22 cellular contexts compared by ENCODE assay signal in genomic region chr15:63669074-63669473, GRCh38.
DNase-seq lines count a peak whose midpoint lies in the region; ATAC-seq lines count a peak whose summit lies in the region.
"Had no signal": no experiment of that assay in that cellular context is flagged by ENCODE, and none has a peak within 500 bp of the region (broad histone marks: within the 10 kb centered on the region; RNA-seq: fewer than 3 reads in every experiment).

No MANE protein-coding gene starts in this region.

- no peaks in the 10 kb centered on the region for H3K9me3 Mint-ChIP-seq in activated CD4-positive, alpha-beta T cell treated with anti-CD3 and anti-CD28 coated beads for 36 hours (ENCODE audit: low read depth)
- H3K9me3 Mint-ChIP-seq in activated naive CD8-positive, alpha-beta T cell (ENCODE audit: low read depth), result no peaks in the 10 kb centered on the region
- H3K9me3 Mint-ChIP-seq in stimulated activated effector memory CD8-positive, alpha-beta T cell treated with anti-CD3 and anti-CD28 coated beads, Interleukin-12 subunit alpha, Interleukin-12 subunit beta, amount 100 ng/mL, for 72 hours, result no peaks in the 10 kb centered on the region

- H3K27ac Mint-ChIP-seq in activated CD4-positive, alpha-beta T cell treated with anti-CD3 and anti-CD28 coated beads for 36 hours, result peak overlapping the region; percentile 87
- peak overlapping the region; percentile 91 for H3K27ac Mint-ChIP-seq in activated naive CD8-positive, alpha-beta T cell
- H3K27ac Mint-ChIP-seq in stimulated activated effector memory CD8-positive, alpha-beta T cell treated with anti-CD3 and anti-CD28 coated beads, Interleukin-12 subunit alpha, Interleukin-12 subunit beta, amount 100 ng/mL, for 72 hours, result peak overlapping the region; percentile 89

- H3K4me2 ChIP-seq in Karpas-422 (ENCODE audit: low read depth, low read length, poor library complexity, severe bottlenecking), result no peak overlapping the region

- intact Hi-C loops in activated CD4-positive, alpha-beta T cell treated with anti-CD3 and anti-CD28 coated beads for 36 hours (cut with DNase I, micrococcal nuclease), result no loop called here

- H2AFZ ChIP-seq in Karpas-422 (ENCODE audit: low read length), result no peak overlapping the region

- H3K27ac ChIP-seq in Karpas-422 (ENCODE audit: low read length), result no peak overlapping the region
- H3K27ac ChIP-seq: 22Rv1, HL-60, pancreas, thyroid gland had no signal

- H3K4me1 Mint-ChIP-seq in activated CD4-positive, alpha-beta T cell treated with anti-CD3 and anti-CD28 coated beads for 36 hours, result peaks cover 49% of the 10 kb centered on the region
- H3K4me1 Mint-ChIP-seq in activated naive CD8-positive, alpha-beta T cell (ENCODE audit: low read depth), result peaks cover 58% of the 10 kb centered on the region
- H3K4me1 Mint-ChIP-seq in stimulated activated effector memory CD8-positive, alpha-beta T cell treated with anti-CD3 and anti-CD28 coated beads, Interleukin-12 subunit alpha, Interleukin-12 subunit beta, amount 100 ng/mL, for 72 hours, result peaks cover 43% of the 10 kb centered on the region

- peak; percentile 64 for ATAC-seq in activated CD4-positive, alpha-beta T cell treated with anti-CD3 and anti-CD28 coated beads for 36 hours
- ATAC-seq in stimulated activated effector memory CD8-positive, alpha-beta T cell treated with anti-CD3 and anti-CD28 coated beads, Interleukin-12 subunit alpha, Interleukin-12 subunit beta, amount 100 ng/mL, for 72 hours, result peak; percentile 46
- ATAC-seq in HG03095 (IDR thresholded peaks at IDR 0.05; ENCODE audit: unreplicated experiment), result no peak
- ATAC-seq: left lung, pancreas had no signal

- no peaks in the 10 kb centered on the region for H3K27me3 ChIP-seq in Karpas-422 (ENCODE audit: low read length)
- H3K27me3 ChIP-seq: left lung, pancreas, thyroid gland had no signal

- peak overlapping the region; percentile 62 for H3K4me3 Mint-ChIP-seq in activated CD4-positive, alpha-beta T cell treated with anti-CD3 and anti-CD28 coated beads for 36 hours
- peak overlapping the region; percentile 85 for H3K4me3 Mint-ChIP-seq in activated naive CD8-positive, alpha-beta T cell
- H3K4me3 Mint-ChIP-seq in stimulated activated effector memory CD8-positive, alpha-beta T cell treated with anti-CD3 and anti-CD28 coated beads, Interleukin-12 subunit alpha, Interleukin-12 subunit beta, amount 100 ng/mL, for 72 hours, result peak overlapping the region; percentile 64

- no peak for DNase-seq in activated CD4-positive, alpha-beta T cell treated with anti-CD3 and anti-CD28 coated beads for 36 hours
- no peak for DNase-seq in activated CD4-positive, alpha-beta T cell treated with anti-CD3 and anti-CD28 coated beads, Interleukin-2, amount 50 U/mL, for 4 hours
- DNase-seq in Karpas-422 (no peak), DMS153 treated with DMSO at 0.1 percent for 48 hours (lab: John Stamatoyannopoulos, UW; ENCODE audit: unreplicated experiment) (no peak)
- DNase-seq in stimulated activated effector memory CD8-positive, alpha-beta T cell treated with anti-CD3 and anti-CD28 coated beads, Interleukin-12 subunit alpha, Interleukin-12 subunit beta, amount 100 ng/mL, for 72 hours (ENCODE audit: low spot score in 2 of 2), result no peak
- no peak for DNase-seq in effector CD4-positive, alpha-beta T cell
- DNase-seq: activated CD8-positive, alpha-beta memory T cell treated with anti-CD3 and anti-CD28 coated beads, Interleukin-2, amount 50 U/mL, for 4 hours; amygdala; C1 segment of cervical spinal cord; foreskin fibroblast; KBM-7; left lung; NCI-H1105 treated with DMSO at 0.1 percent for 48 hours; NCI-H748 treated with DMSO at 0.1 percent for 48 hours; pancreas; stimulated activated CD4-positive, alpha-beta T cell treated with anti-CD3 and anti-CD28 coated beads, Interleukin-4, amount 100 ng/mL, for 24 hours; stimulated activated CD8-positive, alpha-beta memory T cell treated with anti-CD3 and anti-CD28 coated beads, Interleukin-4, amount 100 ng/mL, for 48 hours; thyroid gland had no signal

- peaks cover 59% of the 10 kb centered on the region for H3K36me3 Mint-ChIP-seq in activated CD4-positive, alpha-beta T cell treated with anti-CD3 and anti-CD28 coated beads for 36 hours (ENCODE audit: low read depth)
- H3K36me3 Mint-ChIP-seq in activated naive CD8-positive, alpha-beta T cell, result peaks cover 34% of the 10 kb centered on the region
- peaks cover 97% of the 10 kb centered on the region for H3K36me3 Mint-ChIP-seq in stimulated activated effector memory CD8-positive, alpha-beta T cell treated with anti-CD3 and anti-CD28 coated beads, Interleukin-12 subunit alpha, Interleukin-12 subunit beta, amount 100 ng/mL, for 72 hours

- H4K20me1 ChIP-seq in Karpas-422 (ENCODE audit: insufficient read depth, low read depth, low read length), result no peaks in the 10 kb centered on the region

- H3K9me3 ChIP-seq in Karpas-422 (ENCODE audit: low read length), result no peaks in the 10 kb centered on the region
- H3K9me3 ChIP-seq: left lung, pancreas, thyroid gland had no signal

- POLR2A ChIA-PET in activated CD4-positive, alpha-beta T cell treated with anti-CD3 and anti-CD28 coated beads for 36 hours (lab: Charles Lee), result interaction anchor here (0.6 kb wide), 1 partner anchor 495 kb away, joined by 4 read pairs; no protein-coding TSS in a partner anchor

- H3K4me1 ChIP-seq in Karpas-422 (ENCODE audit: low read length), result peaks cover 12% of the 10 kb centered on the region
- H3K4me1 ChIP-seq: pancreas had no signal

- H3K27me3 Mint-ChIP-seq in activated CD4-positive, alpha-beta T cell treated with anti-CD3 and anti-CD28 coated beads for 36 hours, result no peaks in the 10 kb centered on the region
- no peaks in the 10 kb centered on the region for H3K27me3 Mint-ChIP-seq in activated naive CD8-positive, alpha-beta T cell

- CTCF ChIA-PET in activated CD4-positive, alpha-beta T cell treated with anti-CD3 and anti-CD28 coated beads for 36 hours (lab: Charles Lee), result interaction anchor here (1.1 to 1.6 kb wide), 6 partner anchors 10 to 398 kb away, joined by 3 to 5 read pairs (median 3); no protein-coding TSS in a partner anchor

- peak overlapping the region; percentile 11; the same call in 1 of the 2 replicates for H3K4me3 ChIP-seq in Karpas-422 (ENCODE audit: low read length)
- H3K4me3 ChIP-seq: left lung, pancreas, thyroid gland had no signal

- no peaks in the 10 kb centered on the region for H3K9me2 ChIP-seq in Karpas-422 (replicated peaks; ENCODE audit: insufficient read depth, low read length)

- peaks cover 9% of the 10 kb centered on the region; the same call in 1 of the 2 replicates for H3K79me2 ChIP-seq in Karpas-422 (ENCODE audit: low read length)

- H3K36me3 ChIP-seq in Karpas-422 (ENCODE audit: insufficient read depth, low read length), result peaks cover 68% of the 10 kb centered on the region

- H3K9ac ChIP-seq in Karpas-422 (ENCODE audit: low read length), result no peak overlapping the region
